12 cellular contexts compared by ENCODE assay signal in the genomic region with DNA sequence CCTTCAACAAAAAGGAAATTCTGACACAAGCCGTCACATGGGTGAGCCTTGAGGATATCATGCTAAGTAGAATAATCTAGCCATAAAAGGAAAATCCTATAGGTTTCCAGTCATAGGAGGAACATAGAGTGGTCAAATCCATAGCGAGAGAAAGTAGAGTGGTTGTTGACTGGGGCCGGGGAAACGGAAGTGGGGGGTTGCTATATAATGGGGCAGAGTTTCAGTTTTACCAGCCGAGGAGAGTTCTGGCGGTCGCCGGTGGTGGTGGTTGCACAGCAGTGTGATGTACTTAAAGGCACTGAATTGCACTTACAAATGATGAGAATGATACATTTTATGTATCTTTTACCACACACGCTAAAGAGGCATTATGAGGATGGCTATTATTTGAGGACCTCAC. TPM values are rescaled to one million over a fixed set of nuclear protein-coding genes. Genes with fewer than 3 reads are reported as not detected.
A peak's percentile ranks its signal among the peaks of the same experiment; 100 is the strongest.
DNase-seq lines count a peak whose midpoint lies in the region; ATAC-seq and TF ChIP-seq lines count a peak whose summit lies in the region.
"Had no signal": no experiment of that assay in that cellular context is flagged by ENCODE, and none has a peak within 500 bp of the region (broad histone marks: within the 10 kb centered on the region; RNA-seq: fewer than 3 reads in every experiment).

No MANE protein-coding gene starts in this region.

- peaks cover 6% of the 10 kb centered on the region for H3K4me1 ChIP-seq in CD4-positive, CD25-positive, alpha-beta regulatory T cell (ENCODE audit: control insufficient read depth, insufficient read depth, low read length, poor library complexity, severe bottlenecking)
- H3K4me1 ChIP-seq in psoas muscle, result no peaks in the 10 kb centered on the region
- H3K4me1 ChIP-seq in tibial nerve, result peaks cover 0 to 4% (median 0%) of the 10 kb centered on the region in 4 donors
- H3K4me1 ChIP-seq: parathyroid adenoma had no signal

- peaks cover 31% of the 10 kb centered on the region for H3K27me3 Mint-ChIP-seq in CD4-positive, CD25-positive, alpha-beta regulatory T cell

- no peak overlapping the region for H3K27ac ChIP-seq in CD4-positive, CD25-positive, alpha-beta regulatory T cell (ENCODE audit: insufficient read depth, low read length, poor library complexity, severe bottlenecking)
- H3K27ac ChIP-seq in psoas muscle, result no peak overlapping the region
- no peak overlapping the region for H3K27ac ChIP-seq in tibial nerve
- H3K27ac ChIP-seq: BLaER1, parathyroid adenoma had no signal

- peak overlapping the region; percentile 0 to 53 (median 29) for H3K4me3 Mint-ChIP-seq in CD4-positive, CD25-positive, alpha-beta regulatory T cell

- TF ChIP-seq POLR2A in tibial nerve (IDR thresholded peaks at IDR 0.05), result no peak

- intact Hi-C loops in psoas muscle (cut with DNase I), result no loop called here

- ATAC-seq in CD4-positive, CD25-positive, alpha-beta regulatory T cell (ENCODE audit: low read depth in 2 of 2), result no peak
- ATAC-seq in GM19025 (IDR thresholded peaks at IDR 0.05; ENCODE audit: low read depth, unreplicated experiment) (peak; percentile 34), HG02938 (IDR thresholded peaks at IDR 0.05; ENCODE audit: unreplicated experiment) (peak; percentile 36), psoas muscle (no peak)

- H3K27me3 ChIP-seq in CD4-positive, CD25-positive, alpha-beta regulatory T cell (ENCODE audit: control insufficient read depth, insufficient read depth, low read length), result peaks cover 3% of the 10 kb centered on the region
- H3K27me3 ChIP-seq in psoas muscle (ENCODE audit: insufficient read depth in 3 of 3, low read length in 2 of 3) (peaks cover 0 to 18% (median 4%) of the 10 kb centered on the region in 3 donors), tibial nerve (peaks cover 0 to 8% of the 10 kb centered on the region in 2 donors)
- H3K27me3 ChIP-seq: BLaER1 had no signal

- no peaks in the 10 kb centered on the region for H3K36me3 ChIP-seq in CD4-positive, CD25-positive, alpha-beta regulatory T cell (ENCODE audit: control insufficient read depth, insufficient read depth, low read length)
- no peaks in the 10 kb centered on the region for H3K36me3 ChIP-seq in psoas muscle (ENCODE audit: insufficient read depth in 1 of 2, low read depth in 1 of 2)
- no peaks in the 10 kb centered on the region for H3K36me3 ChIP-seq in tibial nerve
- H3K36me3 ChIP-seq: BLaER1 had no signal

- 80 to 91% (median 88%) methylated on average over 9 of the region's 9 CpGs for WGBS in psoas muscle, 3 donors
- 72 to 75% methylated on average over 9 of the region's 9 CpGs for WGBS in tibial nerve, 2 donors

- H3K36me3 Mint-ChIP-seq in CD4-positive, CD25-positive, alpha-beta regulatory T cell, result no peaks in the 10 kb centered on the region

- TF ChIP-seq EP300 in tibial nerve (IDR thresholded peaks at IDR 0.05), result no peak

- H3K4me1 Mint-ChIP-seq in CD4-positive, CD25-positive, alpha-beta regulatory T cell, result peaks cover 11 to 29% (median 15%) of the 10 kb centered on the region in 4 donors

- no peak overlapping the region for H3K27ac Mint-ChIP-seq in CD4-positive, CD25-positive, alpha-beta regulatory T cell

- peak overlapping the region; percentile 58 for H3K4me3 ChIP-seq in CD4-positive, CD25-positive, alpha-beta regulatory T cell (ENCODE audit: low read depth, low read length)
- H3K4me3 ChIP-seq in psoas muscle (no peak overlapping the region), tibial nerve (peak overlapping the region in 1 of 4 donors; percentile 40)
- H3K4me3 ChIP-seq: BLaER1 had no signal

- DNase-seq in CD4-positive, CD25-positive, alpha-beta regulatory T cell, result no peak
- peak; percentile 11 for DNase-seq in RPMI7951 (ENCODE audit: low read depth)
- no peak for DNase-seq in psoas muscle
- no peak for DNase-seq in DMS53 (lab: John Stamatoyannopoulos, UW)
- no peak for DNase-seq in NCI-H1092 (lab: John Stamatoyannopoulos, UW)
- no peak for DNase-seq in tibial nerve (ENCODE audit: low spot score in 2 of 2)
- DNase-seq: HCEC 1CT, NCI-H2081 had no signal

- H3K9me3 Mint-ChIP-seq in CD4-positive, CD25-positive, alpha-beta regulatory T cell, result no peaks in the 10 kb centered on the region

- H3K9me3 ChIP-seq in CD4-positive, CD25-positive, alpha-beta regulatory T cell (ENCODE audit: control insufficient read depth in 2 of 2, low read length in 2 of 2), result no peaks in the 10 kb centered on the region
- H3K9me3 ChIP-seq in psoas muscle (no peaks in the 10 kb centered on the region), tibial nerve (no peaks in the 10 kb centered on the region)
- H3K9me3 ChIP-seq: BLaER1 had no signal

- TF ChIP-seq CTCF in psoas muscle (IDR thresholded peaks at IDR 0.05), result no peak
- TF ChIP-seq CTCF in tibial nerve (IDR thresholded peaks at IDR 0.05), result no peak

RNA-seq across cellular contexts. Expression of a gene that starts 4.9 kb away (rescaled TPM):
- not detected for total RNA-seq in CD4-positive, CD25-positive, alpha-beta regulatory T cell
- not detected for polyA plus RNA-seq in CD4-positive, CD25-positive, alpha-beta regulatory T cell
- total RNA-seq in RPMI7951 (2014; rRNA removed; shearing (Covaris generic)), result not detected in 2 replicates
- total RNA-seq in psoas muscle (not detected), tibial nerve (not detected)
- not detected for polyA plus RNA-seq in psoas muscle

RNA-seq across cellular contexts. Expression of a gene that starts 30.0 kb away (rescaled TPM):
- total RNA-seq in CD4-positive, CD25-positive, alpha-beta regulatory T cell, result 40.8 TPM
- polyA plus RNA-seq in CD4-positive, CD25-positive, alpha-beta regulatory T cell, result 10 to 100 TPM; 52.7 to 97.3 (median 79.0) TPM
- not detected in 2 replicates for total RNA-seq in RPMI7951 (2014; rRNA removed; shearing (Covaris generic))
- total RNA-seq in psoas muscle (not detected), tibial nerve (not detected)
- under 1 TPM in 2 of 3 donors, not detected in 1; 0.01 to 0.05 TPM for polyA plus RNA-seq in psoas muscle

Comparison
In these comparisons a context has a peak if more than half of its experiments do, and no peak if none do; other contexts are left out.
1. ATAC-seq: peak in GM19025 (single experiment) and HG02938 (single experiment); none in CD4-positive, CD25-positive, alpha-beta regulatory T cell (0 of 2) and psoas muscle (0 of 4).
2. RNA of a gene that starts 30.0 kb away (total RNA-seq): 40.8 TPM in CD4-positive, CD25-positive, alpha-beta regulatory T cell (single experiment); not detected in RPMI7951, not detected in psoas muscle and not detected in tibial nerve; every median in the first group is over 10 times any median in the second.